27 cellular contexts compared by ENCODE assay signal in genomic region chr1:207055386-207056001, GRCh38. TPM values are rescaled to one million over a fixed set of nuclear protein-coding genes. Genes with fewer than 3 reads are reported as not detected.
DNase-seq lines count a peak whose midpoint lies in the region; ATAC-seq and TF ChIP-seq lines count a peak whose summit lies in the region.
"Had no signal": no experiment of that assay in that cellular context is flagged by ENCODE, and none has a peak within 500 bp of the region (broad histone marks: within the 10 kb centered on the region; RNA-seq: fewer than 3 reads in every experiment).

No MANE protein-coding gene starts in this region.

- H3F3A ChIP-seq in smooth muscle cell (ENCODE audit: low read depth) = peaks cover under 1% of the 10 kb centered on the region

- H3K27me3 ChIP-seq in left ventricle myocardium inferior (ENCODE audit: low read depth) (no peaks in the 10 kb centered on the region), colonic mucosa (no peaks in the 10 kb centered on the region), neutrophil (no peaks in the 10 kb centered on the region), upper lobe of right lung (no peaks in the 10 kb centered on the region), smooth muscle cell (ENCODE audit: low read depth) (no peaks in the 10 kb centered on the region)
- H3K27me3 ChIP-seq: SJSA1 had no signal

- DNase-seq in left ventricle myocardium inferior (no peak), Right ventricle myocardium superior (no peak), colonic mucosa (no peak), upper lobe of right lung (no peak), NOMO-1 treated with DMSO at 0.1 percent for 48 hours (lab: John Stamatoyannopoulos, UW; ENCODE audit: unreplicated experiment) (no peak), hepatic stellate cell (ENCODE audit: low spot score) (no peak), smooth muscle cell (lab: John Stamatoyannopoulos, UW; ENCODE audit: unreplicated experiment) (no peak)
- DNase-seq: activated CD4-positive, alpha-beta T cell treated with anti-CD3 and anti-CD28 coated beads for 1 hour; activated CD8-positive, alpha-beta T cell treated with anti-CD3 and anti-CD28 coated beads for 36 hours; activated effector memory CD4-positive, alpha-beta T cell treated with anti-CD3 and anti-CD28 coated beads, Interleukin-2, amount 50 U/mL, for 16 hours; COR-L47; DMS79 treated with DMSO at 0.1 percent for 48 hours; effector CD4-positive, alpha-beta T cell; GOT3; lower lobe of right lung; NCI-H2107; NCI-H510A; retina; T-helper 1 cell had no signal

- intact Hi-C loops in left ventricle myocardium inferior (cut with micrococcal nuclease) = no loop called here
- intact Hi-C loops in Right ventricle myocardium superior (cut with DNase I) = no loop called here
- intact Hi-C loops in colonic mucosa (cut with DNase I) = no loop called here
- intact Hi-C loops in upper lobe of right lung (cut with DNase I) = no loop called here

- TF ChIP-seq CTCF in left ventricle myocardium inferior (IDR thresholded peaks at IDR 0.05; ENCODE audit: borderline replicate concordance) (no peak), colonic mucosa (IDR thresholded peaks at IDR 0.05) (no peak), neutrophil (IDR thresholded peaks at IDR 0.05) (no peak), upper lobe of right lung (IDR thresholded peaks at IDR 0.05) (no peak), smooth muscle cell (IDR thresholded peaks at IDR 0.05; ENCODE audit: borderline replicate concordance, insufficient read depth, poor library complexity, severe bottlenecking) (no peak)

- H3K79me2 ChIP-seq in smooth muscle cell (ENCODE audit: low read depth) = peaks cover under 1% of the 10 kb centered on the region

- no peak for ATAC-seq in Right ventricle myocardium superior (ENCODE audit: poor library complexity)
- no peak for ATAC-seq in upper lobe of right lung
- ATAC-seq: activated CD8-positive, alpha-beta T cell treated with anti-CD3 and anti-CD28 coated beads for 36 hours; lower lobe of right lung had no signal

- H3K4me1 ChIP-seq in left ventricle myocardium inferior (peaks cover 60% of the 10 kb centered on the region), colonic mucosa (peaks cover 12% of the 10 kb centered on the region), neutrophil (ENCODE audit: control insufficient read depth in 1 of 2, insufficient read depth in 1 of 2, low read depth in 1 of 2, low read length in 1 of 2) (peaks cover 92 to 99% of the 10 kb centered on the region in 2 experiments), upper lobe of right lung (peaks cover 7% of the 10 kb centered on the region), smooth muscle cell (ENCODE audit: low read depth) (peaks cover 14% of the 10 kb centered on the region)

- H3K4me2 ChIP-seq in smooth muscle cell = no peak overlapping the region

- H3K9me3 ChIP-seq in left ventricle myocardium inferior (replicated peaks) (no peaks in the 10 kb centered on the region), colonic mucosa (no peaks in the 10 kb centered on the region), neutrophil (no peaks in the 10 kb centered on the region), upper lobe of right lung (no peaks in the 10 kb centered on the region), smooth muscle cell (replicated peaks; ENCODE audit: low read depth) (no peaks in the 10 kb centered on the region)
- H3K9me3 ChIP-seq: lower lobe of right lung, SJSA1 had no signal

- peak overlapping the region in 1 of 2 donors; percentile 99 for H3K9ac ChIP-seq in colonic mucosa (ENCODE audit: low read depth in 2 of 2, low read length in 2 of 2)
- H3K9ac ChIP-seq in smooth muscle cell (ENCODE audit: low read depth) = no peak overlapping the region

- WGBS in smooth muscle cell (ENCODE audit: low lambda C conversion rate) = 91% methylated on average over 3 of the region's 3 CpGs

- peak overlapping the region; percentile 84 for H3K4me3 ChIP-seq in left ventricle myocardium inferior
- no peak overlapping the region for H3K4me3 ChIP-seq in colonic mucosa
- peak overlapping the region; percentile 72 to 82 for H3K4me3 ChIP-seq in neutrophil (ENCODE audit: low read depth in 1 of 2, low read length in 1 of 2)
- H3K4me3 ChIP-seq in upper lobe of right lung = peak overlapping the region; percentile 71
- no peak overlapping the region for H3K4me3 ChIP-seq in smooth muscle cell
- H3K4me3 ChIP-seq: SJSA1 had no signal

- H3K27ac ChIP-seq in left ventricle myocardium inferior (replicated peaks) = peak overlapping the region; percentile 97
- peak overlapping the region; percentile 91 for H3K27ac ChIP-seq in colonic mucosa
- H3K27ac ChIP-seq in neutrophil = peak overlapping the region; percentile 92
- no peak overlapping the region for H3K27ac ChIP-seq in upper lobe of right lung
- H3K27ac ChIP-seq in smooth muscle cell (ENCODE audit: low read depth) = no peak overlapping the region
- H3K27ac ChIP-seq: SJSA1 had no signal

- H2AFZ ChIP-seq in smooth muscle cell (ENCODE audit: low read depth) = no peak overlapping the region

- H3K36me3 ChIP-seq in left ventricle myocardium inferior (peaks cover 13% of the 10 kb centered on the region), colonic mucosa (no peaks in the 10 kb centered on the region), neutrophil (no peaks in the 10 kb centered on the region), upper lobe of right lung (peaks cover 4% of the 10 kb centered on the region), smooth muscle cell (ENCODE audit: low read depth) (no peaks in the 10 kb centered on the region)

- H4K20me1 ChIP-seq in smooth muscle cell (ENCODE audit: low read depth) = no peaks in the 10 kb centered on the region

RNA-seq across cellular contexts. Expression of gene PFKFB2, which starts 2.4 kb away (rescaled TPM):
- total RNA-seq in left ventricle myocardium inferior (107 TPM), Right ventricle myocardium superior (77.9 TPM), colonic mucosa (10 to 100 TPM; 52.1 to 88.5 TPM), upper lobe of right lung (49.9 TPM), smooth muscle cell (9.8 and 15.6 TPM in 2 replicates)
- 2.1 and 5.0 TPM in 2 replicates for polyA plus RNA-seq in smooth muscle cell

RNA-seq across cellular contexts. Expression of gene YOD1, which starts 4.5 kb away (rescaled TPM):
- total RNA-seq in left ventricle myocardium inferior (4.2 TPM), Right ventricle myocardium superior (4.0 TPM), colonic mucosa (1 to 10 TPM; 5.7 to 8.0 TPM), upper lobe of right lung (7.0 TPM), smooth muscle cell (31.9 and 37.9 TPM in 2 replicates)
- polyA plus RNA-seq in smooth muscle cell = 3.8 and 5.6 TPM in 2 replicates

RNA-seq across cellular contexts. Expression of gene C1orf116, which starts 22.9 kb away (rescaled TPM):
- total RNA-seq in left ventricle myocardium inferior = 0.74 TPM
- 0.81 TPM for total RNA-seq in Right ventricle myocardium superior
- 10 to 100 TPM; 12.0 to 25.5 TPM for total RNA-seq in colonic mucosa
- total RNA-seq in upper lobe of right lung = 128 TPM
- 3.2 and 6.0 TPM in 2 replicates for total RNA-seq in smooth muscle cell
- polyA plus RNA-seq in smooth muscle cell = 0.14 and 2.7 TPM in 2 replicates
- total RNA-seq: fibroblast of villous mesenchyme, osteoblast had no signal
- polyA plus RNA-seq: BJ had no signal

RNA-seq across cellular contexts. Expression of gene C4BPB, which starts 33.2 kb away (rescaled TPM):
- 0.30 TPM for total RNA-seq in left ventricle myocardium inferior
- 0.46 TPM for total RNA-seq in Right ventricle myocardium superior
- total RNA-seq in colonic mucosa = 1 to 10 TPM; 5.0 to 9.6 TPM
- 6.6 TPM for total RNA-seq in upper lobe of right lung
- 0.99 and 1.2 TPM in 2 replicates for total RNA-seq in smooth muscle cell
- polyA plus RNA-seq in smooth muscle cell = 0.60 and 1.00 TPM in 2 replicates
- total RNA-seq: A673, cerebellum, fibroblast of villous mesenchyme, MCF 10A, osteoblast had no signal
- polyA plus RNA-seq: BJ had no signal

RNA-seq across cellular contexts. Expression of gene C4BPA, which starts 48.5 kb away (rescaled TPM):
- total RNA-seq in left ventricle myocardium inferior = not detected
- 0.08 TPM for total RNA-seq in Right ventricle myocardium superior
- 1 to 10 TPM; 1.9 to 2.3 TPM for total RNA-seq in colonic mucosa
- 175 TPM for total RNA-seq in upper lobe of right lung
- total RNA-seq in smooth muscle cell = not detected in 2 replicates
- polyA plus RNA-seq in smooth muscle cell = not detected in 2 replicates
- total RNA-seq: A673; activated CD8-positive, alpha-beta T cell treated with anti-CD3 and anti-CD28 coated beads for 36 hours; cerebellum; fibroblast of villous mesenchyme; MCF 10A; osteoblast; SJSA1 had no signal
- polyA plus RNA-seq: BJ had no signal

Comparison
In these comparisons a context has a peak if more than half of its experiments do, and no peak if none do; other contexts are left out.
1. H3K27ac ChIP-seq: peak in left ventricle myocardium inferior (single experiment), colonic mucosa (single experiment) and neutrophil (single experiment); none in upper lobe of right lung (single experiment) and smooth muscle cell (single experiment).
2. H3K4me3 ChIP-seq: peak in left ventricle myocardium inferior (single experiment), neutrophil (2 of 2) and upper lobe of right lung (single experiment); none in colonic mucosa (single experiment) and smooth muscle cell (single experiment).